ENCODE assay signal across 1 cellular context in genomic region chr6:33317668-33318425, GRCh38.
TF ChIP-seq lines count a peak whose summit lies in the region.

TSS of gene ZBTB22 (minus strand) at chr6:33317744. CDS start at chr6:33316916, 828 bp downstream.

TF ChIP-seq in SK-N-SH, 30 proteins besides CTCF, POLR2A, EP300 and RAD21 (continued from another document):
- TF ChIP-seq IRF3 (IDR thresholded peaks at IDR 0.05; ENCODE audit: low read depth, low read length) (peak; percentile 44; the same call in 1 of the 2 replicates), SIN3A (IDR thresholded peaks at IDR 0.05; ENCODE audit: borderline replicate concordance, low read depth, low read length) (no peak), ELF1 (IDR thresholded peaks at IDR 0.05) (no peak), TCF12 (IDR thresholded peaks at IDR 0.05) (no peak), NFIC (IDR thresholded peaks at IDR 0.05; ENCODE audit: borderline replicate concordance) (no peak), USF1 (IDR thresholded peaks at IDR 0.05; ENCODE audit: borderline replicate concordance, low read depth) (no peak)
